11 cellular contexts compared by ENCODE assay signal in the genomic region with DNA sequence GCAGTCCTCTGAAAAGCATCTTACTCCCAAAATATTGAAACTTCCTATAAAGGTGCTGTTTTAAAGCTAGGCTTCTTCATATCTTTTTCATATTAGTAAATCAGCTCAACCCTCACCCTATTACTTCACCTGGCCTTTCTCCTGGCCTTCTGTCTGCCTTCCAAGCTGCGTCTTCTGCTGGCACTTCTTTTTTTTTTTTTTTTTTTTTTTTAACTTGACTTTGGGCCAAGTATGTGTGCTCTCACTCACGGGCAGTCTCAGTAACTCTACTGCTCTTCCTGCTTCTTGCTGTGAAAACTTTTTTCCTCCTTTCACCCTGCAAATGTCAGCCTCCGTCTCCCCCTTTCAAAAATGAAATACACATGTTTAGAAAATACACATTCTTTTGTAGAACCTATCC. TPM values are rescaled to one million over a fixed set of nuclear protein-coding genes. Genes with fewer than 3 reads are reported as not detected.
DNase-seq lines count a peak whose midpoint lies in the region; ATAC-seq and TF ChIP-seq lines count a peak whose summit lies in the region.
"Had no signal": no experiment of that assay in that cellular context is flagged by ENCODE, and none has a peak within 500 bp of the region (broad histone marks: within the 10 kb centered on the region; RNA-seq: fewer than 3 reads in every experiment).

No MANE protein-coding gene starts in this region.

- POLR2A ChIA-PET in activated CD8-positive, alpha-beta T cell treated with anti-CD3 and anti-CD28 coated beads, Interleukin-2, amount 10 ng/mL, durations not matched to agents 7 days and 5 days (lab: Charles Lee): no interaction called here

- TF ChIP-seq POLR2A in body of pancreas (IDR thresholded peaks at IDR 0.05): no peak

- no peak overlapping the region for H3K23ac ChIP-seq in trophoblast cell (ENCODE audit: low read length)

- DNase-seq in ACHN: peak; percentile 51
- DNase-seq in HT1080 (ENCODE audit: low read depth): peak; percentile 81
- peak; percentile 20 to 58 (median 49) for DNase-seq in body of pancreas
- DNase-seq in kidney tubule cell (ENCODE audit: low spot score): peak; percentile 58
- DNase-seq in trophoblast cell: no peak
- DNase-seq in activated effector memory CD4-positive, alpha-beta T cell treated with anti-CD3 and anti-CD28 coated beads, Interleukin-2, amount 50 U/mL, for 16 hours: no peak
- no peak for DNase-seq in posterior cingulate gyrus
- DNase-seq in activated CD8-positive, alpha-beta T cell treated with anti-CD3 and anti-CD28 coated beads, Interleukin-2, amount 10 ng/mL, durations not matched to agents 7 days and 5 days: no peak
- DNase-seq: endodermal cell, ovary had no signal

- H3K9me3 ChIP-seq in body of pancreas (no peaks in the 10 kb centered on the region), trophoblast cell (ENCODE audit: insufficient read depth, low read depth, low read length) (no peaks in the 10 kb centered on the region)
- H3K9me3 ChIP-seq: ovary had no signal

- H2BK12ac ChIP-seq in trophoblast cell (ENCODE audit: low read length): no peak overlapping the region

- H3K36me3 ChIP-seq in body of pancreas (replicated peaks in 1 of 2; ENCODE audit: insufficient read depth in 1 of 2, low read depth in 2 of 2) (no peaks in the 10 kb centered on the region), trophoblast cell (ENCODE audit: control insufficient read depth in 1 of 2, insufficient read depth in 2 of 2, low read length in 2 of 2) (no peaks in the 10 kb centered on the region)
- H3K36me3 ChIP-seq: ovary had no signal

- peaks cover 4% of the 10 kb centered on the region for H3K4me1 ChIP-seq in body of pancreas
- no peaks in the 10 kb centered on the region for H3K4me1 ChIP-seq in trophoblast cell (ENCODE audit: control insufficient read depth in 1 of 2, insufficient read depth in 2 of 2, low read length in 2 of 2)

- CTCF ChIA-PET in activated CD8-positive, alpha-beta T cell treated with anti-CD3 and anti-CD28 coated beads, Interleukin-2, amount 10 ng/mL, durations not matched to agents 7 days and 5 days (lab: Charles Lee): no interaction called here

- H2BK5ac ChIP-seq in trophoblast cell (ENCODE audit: low read depth, low read length, poor library complexity): no peak overlapping the region

- H3K4me3 ChIP-seq in body of pancreas: no peak overlapping the region
- H3K4me3 ChIP-seq in trophoblast cell (ENCODE audit: low read depth, low read length): no peak overlapping the region
- H3K4me3 ChIP-seq: ovary, PC-9 had no signal

- TF ChIP-seq CTCF in body of pancreas (IDR thresholded peaks at IDR 0.05): no peak

- H3K36me3 Mint-ChIP-seq in activated CD8-positive, alpha-beta T cell treated with anti-CD3 and anti-CD28 coated beads, Interleukin-2, amount 10 ng/mL, durations not matched to agents 7 days and 5 days (ENCODE audit: low read depth): no peaks in the 10 kb centered on the region

- H2BK120ac ChIP-seq in trophoblast cell (ENCODE audit: insufficient read depth, low read length, poor library complexity): no peak overlapping the region

- no peaks in the 10 kb centered on the region for H3K9me3 Mint-ChIP-seq in activated CD8-positive, alpha-beta T cell treated with anti-CD3 and anti-CD28 coated beads, Interleukin-2, amount 10 ng/mL, durations not matched to agents 7 days and 5 days (ENCODE audit: insufficient read depth)

- H3K4me2 ChIP-seq in trophoblast cell (ENCODE audit: low read length): no peak overlapping the region
- H3K4me2 ChIP-seq: PC-9 had no signal

- in situ Hi-C loops in ACHN (cut with HindIII; ENCODE audit: low pct_ligation_motif_present, low pct_unique_long_range_greater_than_20kb, low sequenced_read_pairs): no loop called here

- no peaks in the 10 kb centered on the region for H3K79me1 ChIP-seq in trophoblast cell (ENCODE audit: low read length)

- intact Hi-C loops in body of pancreas (cut with DNase I) (no loop called here), posterior cingulate gyrus (cut with DNase I) (no loop called here)

- H4K91ac ChIP-seq in trophoblast cell (ENCODE audit: low read depth, low read length): no peak overlapping the region

- peak; percentile 71 for ATAC-seq in body of pancreas
- ATAC-seq in activated CD8-positive, alpha-beta T cell treated with anti-CD3 and anti-CD28 coated beads, Interleukin-2, amount 10 ng/mL, durations not matched to agents 7 days and 5 days: no peak

- no peak overlapping the region for H3K14ac ChIP-seq in trophoblast cell (ENCODE audit: low read length)

- H3K27me3 ChIP-seq in body of pancreas (no peaks in the 10 kb centered on the region), trophoblast cell (ENCODE audit: insufficient read depth, low read length) (no peaks in the 10 kb centered on the region)
- H3K27me3 ChIP-seq: ovary had no signal

- H3K18ac ChIP-seq in trophoblast cell (ENCODE audit: low read length): no peak overlapping the region

- no peak overlapping the region for H4K12ac ChIP-seq in trophoblast cell (ENCODE audit: low read depth, low read length)

- WGBS in body of pancreas, 2 donors: 3 to 4% methylated on average over 3 of the region's 3 CpGs
- WGBS in trophoblast cell (ENCODE audit: extremely low coverage, insufficient coverage, insufficient read length): no CpG with 5 or more reads among the region's 3 CpGs

- H3K27ac Mint-ChIP-seq in activated CD8-positive, alpha-beta T cell treated with anti-CD3 and anti-CD28 coated beads, Interleukin-2, amount 10 ng/mL, durations not matched to agents 7 days and 5 days: no peak overlapping the region
- H3K27ac Mint-ChIP-seq: endodermal cell had no signal

- no peak overlapping the region for H3K9ac ChIP-seq in trophoblast cell (ENCODE audit: low read length)

- peak overlapping the region in 1 of 4 donors; percentile 14 for H3K27ac ChIP-seq in body of pancreas
- H3K27ac ChIP-seq in trophoblast cell (ENCODE audit: low read depth, low read length): no peak overlapping the region
- H3K27ac ChIP-seq: ovary, PC-9 had no signal

- no peak overlapping the region for H3K4ac ChIP-seq in trophoblast cell (ENCODE audit: low read depth, low read length)

- H2AFZ ChIP-seq in trophoblast cell (ENCODE audit: insufficient read depth, low read length, poor library complexity): no peak overlapping the region
- H2AFZ ChIP-seq: PC-9 had no signal

- H2AK5ac ChIP-seq in trophoblast cell (ENCODE audit: low read length): no peak overlapping the region

- H4K8ac ChIP-seq in trophoblast cell (ENCODE audit: low read depth, low read length): no peak overlapping the region

- no peak overlapping the region for H3K4me3 Mint-ChIP-seq in activated CD8-positive, alpha-beta T cell treated with anti-CD3 and anti-CD28 coated beads, Interleukin-2, amount 10 ng/mL, durations not matched to agents 7 days and 5 days
- H3K4me3 Mint-ChIP-seq: endodermal cell had no signal

- no peaks in the 10 kb centered on the region for H3K27me3 Mint-ChIP-seq in activated CD8-positive, alpha-beta T cell treated with anti-CD3 and anti-CD28 coated beads, Interleukin-2, amount 10 ng/mL, durations not matched to agents 7 days and 5 days (ENCODE audit: low read depth)

- H3K79me2 ChIP-seq in trophoblast cell (ENCODE audit: control insufficient read depth, insufficient read depth, low read length, poor library complexity): no peaks in the 10 kb centered on the region

- H3K4me1 Mint-ChIP-seq in activated CD8-positive, alpha-beta T cell treated with anti-CD3 and anti-CD28 coated beads, Interleukin-2, amount 10 ng/mL, durations not matched to agents 7 days and 5 days (ENCODE audit: low read depth): no peaks in the 10 kb centered on the region

RNA-seq across cellular contexts. Expression of a gene that starts 41.2 kb away (rescaled TPM):
- total RNA-seq in HT1080 (2014; rRNA removed; shearing (Covaris generic)): 0.07 and 0.40 TPM in 2 replicates
- polyA plus RNA-seq in HT1080 (2015; cell fraction: cytosol; rRNA removed): 0.12 and 0.26 TPM in 2 replicates
- not detected in 2 replicates for polyA plus RNA-seq in HT1080 (2015; cell fraction: nucleus; rRNA removed)
- total RNA-seq in body of pancreas: not detected
- polyA plus RNA-seq in trophoblast cell (2013): 0.01 TPM in 1 of 2 replicates, not detected in the other
- total RNA-seq in activated CD8-positive, alpha-beta T cell treated with anti-CD3 and anti-CD28 coated beads, Interleukin-2, amount 10 ng/mL, durations not matched to agents 7 days and 5 days: not detected
- total RNA-seq: endodermal cell, ovary, PC-9 had no signal
- polyA plus RNA-seq: ovary had no signal

Comparison
In these comparisons a context has a peak if more than half of its experiments do, and no peak if none do; other contexts are left out.
1. DNase-seq: peak in ACHN (single experiment), HT1080 (single experiment), body of pancreas (4 of 4) and kidney tubule cell (single experiment); none in trophoblast cell (0 of 2), activated effector memory CD4-positive, alpha-beta T cell treated with anti-CD3 and anti-CD28 coated beads, Interleukin-2, amount 50 U/mL, for 16 hours (single experiment), posterior cingulate gyrus (0 of 10) and activated CD8-positive, alpha-beta T cell treated with anti-CD3 and anti-CD28 coated beads, Interleukin-2, amount 10 ng/mL, durations not matched to agents 7 days and 5 days (single experiment).